ENCODE assay signal across 18 cellular contexts in the genomic region with DNA sequence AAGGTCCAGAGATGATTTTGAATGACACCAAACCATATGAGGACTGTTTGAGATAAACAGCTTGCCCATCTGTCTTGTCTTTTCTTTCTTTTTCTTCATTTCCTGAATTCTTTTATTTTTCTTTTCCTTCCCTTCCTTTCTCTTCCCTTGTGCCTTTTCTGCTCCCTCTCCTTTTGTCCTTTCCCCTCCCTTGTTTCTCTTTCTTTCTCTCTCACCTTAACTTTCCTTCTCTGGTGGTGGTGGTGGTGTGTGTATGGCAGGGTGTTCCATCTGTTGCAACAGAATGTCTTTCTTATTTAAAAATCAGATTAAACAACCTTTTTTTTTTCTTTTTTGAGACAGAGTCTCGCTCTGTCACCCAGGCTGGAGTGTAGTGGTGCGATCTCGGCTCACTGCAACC. TPM values are rescaled to one million over a fixed set of nuclear protein-coding genes. Genes with fewer than 3 reads are reported as not detected.
"Had no signal": no experiment of that assay in that cellular context is flagged by ENCODE, and none has a peak within 500 bp of the region (broad histone marks: within the 10 kb centered on the region; RNA-seq: fewer than 3 reads in every experiment).

No MANE protein-coding gene starts in this region.

- H3K4me3 ChIP-seq: dorsolateral prefrontal cortex, prostate gland, upper lobe of left lung had no signal

- H3K4me3 Mint-ChIP-seq: activated B cell treated with CpG ODN at 0.5 μM for 24 hours; stimulated activated naive CD8-positive, alpha-beta T cell treated with anti-CD3 and anti-CD28 coated beads, Interleukin-15, Interleukin-2, amounts not matched to agents 100 ng/mL and 50 ng/mL, for 24 hours; T-helper 17 cell had no signal

- H3K36me3 Mint-ChIP-seq: brain, naive B cell had no signal

- H3K27ac ChIP-seq: dorsolateral prefrontal cortex, prostate gland, upper lobe of left lung had no signal

- H3K9me3 ChIP-seq: prostate gland, upper lobe of left lung had no signal

- H3K27ac Mint-ChIP-seq: activated B cell treated with CpG ODN at 0.5 μM for 24 hours; activated T-helper 2 cell treated with anti-CD3 and anti-CD28 coated beads, Interferon-gamma antibody, Interleukin-2, Interleukin-4, amounts not matched to agents 10 μg/mL and 5 μg/mL and 100 μg/mL, durations not matched to agents 14 hours and 24 hours and 36 hours; naive B cell; stimulated activated naive CD8-positive, alpha-beta T cell treated with anti-CD3 and anti-CD28 coated beads, Interleukin-15, Interleukin-2, amounts not matched to agents 100 ng/mL and 50 ng/mL, for 24 hours; T-helper 17 cell had no signal

- H3K9me3 Mint-ChIP-seq: activated B cell treated with CpG ODN at 0.5 μM for 24 hours; activated T-helper 2 cell treated with anti-CD3 and anti-CD28 coated beads, Interferon-gamma antibody, Interleukin-2, Interleukin-4, amounts not matched to agents 10 μg/mL and 5 μg/mL and 100 μg/mL, durations not matched to agents 14 hours and 24 hours and 36 hours; brain; naive B cell; stimulated activated naive CD8-positive, alpha-beta T cell treated with anti-CD3 and anti-CD28 coated beads, Interleukin-15, Interleukin-2, amounts not matched to agents 100 ng/mL and 50 ng/mL, for 24 hours had no signal

- H3K36me3 ChIP-seq: prostate gland, upper lobe of left lung had no signal

- H3K27me3 Mint-ChIP-seq: activated B cell treated with CpG ODN at 0.5 μM for 24 hours; naive B cell; stimulated activated naive CD8-positive, alpha-beta T cell treated with anti-CD3 and anti-CD28 coated beads, Interleukin-15, Interleukin-2, amounts not matched to agents 100 ng/mL and 50 ng/mL, for 24 hours; T-helper 17 cell had no signal

- H3K27me3 ChIP-seq: dorsolateral prefrontal cortex, upper lobe of left lung had no signal

- ATAC-seq: esophagus mucosa, left colon, sciatic nerve, T-helper 17 cell had no signal

- DNase-seq: activated B cell treated with CpG ODN at 0.5 μM for 24 hours; activated CD4-positive, alpha-beta T cell treated with anti-CD3 and anti-CD28 coated beads, Interleukin-2, amount 50 U/mL, for 1 hour; activated naive CD4-positive, alpha-beta T cell treated with anti-CD3 and anti-CD28 coated beads, Interleukin-2, amount 50 U/mL, for 16 hours; cerebellar nuclear complex; dorsolateral prefrontal cortex; left colon; naive B cell; T-helper 17 cell; upper lobe of left lung had no signal

- H3K4me1 ChIP-seq: prostate gland had no signal

RNA-seq across cellular contexts. Expression of gene OR1K1, which starts 32.3 kb away (rescaled TPM):
- total RNA-seq: activated B cell treated with CpG ODN at 0.5 μM for 24 hours; activated T-helper 2 cell treated with anti-CD3 and anti-CD28 coated beads, Interferon-gamma antibody, Interleukin-2, Interleukin-4, amounts not matched to agents 10 μg/mL and 5 μg/mL and 100 μg/mL, durations not matched to agents 14 hours and 24 hours and 36 hours; dorsolateral prefrontal cortex; esophagus mucosa; fibroblast of villous mesenchyme; left colon; lung microvascular endothelial cell; prostate gland; sciatic nerve; T-helper 17 cell; temporal lobe; upper lobe of left lung had no signal

RNA-seq across cellular contexts. Expression of gene OR5C1, which starts 43.5 kb away (rescaled TPM):
- total RNA-seq: activated B cell treated with CpG ODN at 0.5 μM for 24 hours; activated T-helper 2 cell treated with anti-CD3 and anti-CD28 coated beads, Interferon-gamma antibody, Interleukin-2, Interleukin-4, amounts not matched to agents 10 μg/mL and 5 μg/mL and 100 μg/mL, durations not matched to agents 14 hours and 24 hours and 36 hours; dorsolateral prefrontal cortex; esophagus mucosa; fibroblast of villous mesenchyme; left colon; lung microvascular endothelial cell; prostate gland; sciatic nerve; T-helper 17 cell; temporal lobe; upper lobe of left lung had no signal
